1 cellular context compared by ENCODE assay signal in genomic region chr9:113221003-113221799, GRCh38.
TF ChIP-seq lines count a peak whose summit lies in the region.

A gene with protein sequence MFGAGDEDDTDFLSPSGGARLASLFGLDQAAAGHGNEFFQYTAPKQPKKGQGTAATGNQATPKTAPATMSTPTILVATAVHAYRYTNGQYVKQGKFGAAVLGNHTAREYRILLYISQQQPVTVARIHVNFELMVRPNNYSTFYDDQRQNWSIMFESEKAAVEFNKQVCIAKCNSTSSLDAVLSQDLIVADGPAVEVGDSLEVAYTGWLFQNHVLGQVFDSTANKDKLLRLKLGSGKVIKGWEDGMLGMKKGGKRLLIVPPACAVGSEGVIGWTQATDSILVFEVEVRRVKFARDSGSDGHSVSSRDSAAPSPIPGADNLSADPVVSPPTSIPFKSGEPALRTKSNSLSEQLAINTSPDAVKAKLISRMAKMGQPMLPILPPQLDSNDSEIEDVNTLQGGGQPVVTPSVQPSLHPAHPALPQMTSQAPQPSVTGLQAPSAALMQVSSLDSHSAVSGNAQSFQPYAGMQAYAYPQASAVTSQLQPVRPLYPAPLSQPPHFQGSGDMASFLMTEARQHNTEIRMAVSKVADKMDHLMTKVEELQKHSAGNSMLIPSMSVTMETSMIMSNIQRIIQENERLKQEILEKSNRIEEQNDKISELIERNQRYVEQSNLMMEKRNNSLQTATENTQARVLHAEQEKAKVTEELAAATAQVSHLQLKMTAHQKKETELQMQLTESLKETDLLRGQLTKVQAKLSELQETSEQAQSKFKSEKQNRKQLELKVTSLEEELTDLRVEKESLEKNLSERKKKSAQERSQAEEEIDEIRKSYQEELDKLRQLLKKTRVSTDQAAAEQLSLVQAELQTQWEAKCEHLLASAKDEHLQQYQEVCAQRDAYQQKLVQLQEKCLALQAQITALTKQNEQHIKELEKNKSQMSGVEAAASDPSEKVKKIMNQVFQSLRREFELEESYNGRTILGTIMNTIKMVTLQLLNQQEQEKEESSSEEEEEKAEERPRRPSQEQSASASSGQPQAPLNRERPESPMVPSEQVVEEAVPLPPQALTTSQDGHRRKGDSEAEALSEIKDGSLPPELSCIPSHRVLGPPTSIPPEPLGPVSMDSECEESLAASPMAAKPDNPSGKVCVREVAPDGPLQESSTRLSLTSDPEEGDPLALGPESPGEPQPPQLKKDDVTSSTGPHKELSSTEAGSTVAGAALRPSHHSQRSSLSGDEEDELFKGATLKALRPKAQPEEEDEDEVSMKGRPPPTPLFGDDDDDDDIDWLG (minus strand): TSS chr9:113221277. CDS start chr9:113221243, 34 bp downstream.
Gene SLC31A1 (plus strand): TSS chr9:113221544. CDS start chr9:113256149, 34,605 bp downstream.

TF ChIP-seq in HepG2, 621 proteins besides CTCF, POLR2A, EP300 and RAD21 (continued from another document and continues in another):
- 0 out of 2 replicates have a peak, but pooled peaks have one; percentile 10 for TF ChIP-seq RARA (CRISPR knock-in tag; IDR thresholded peaks at IDR 0.05)
- no peak for TF ChIP-seq RNF2 (conservative IDR thresholded peaks at IDR 0.05; ENCODE audit: low read depth)
- TF ChIP-seq ZNF30 (CRISPR knock-in tag; IDR thresholded peaks at IDR 0.05): no peak
- TF ChIP-seq ZNF317 (CRISPR knock-in tag; IDR thresholded peaks at IDR 0.05): no peak
- peak; percentile 56; the same call in 1 of the 2 replicates for TF ChIP-seq NCOR1 (IDR thresholded peaks at IDR 0.05; ENCODE audit: borderline replicate concordance, low read length)
- TF ChIP-seq NAIF1 (CRISPR knock-in tag; IDR thresholded peaks at IDR 0.05; ENCODE audit: borderline replicate concordance): no peak; the same call in 1 of the 2 replicates
- TF ChIP-seq ZNF44 (CRISPR knock-in tag; IDR thresholded peaks at IDR 0.05): 0 out of 2 replicates have a peak, but pooled peaks have one; percentile 28
- no peak for TF ChIP-seq BCLAF1 (IDR thresholded peaks at IDR 0.05)
- TF ChIP-seq NR1H2 (CRISPR knock-in tag; IDR thresholded peaks at IDR 0.05; ENCODE audit: borderline replicate concordance, low read depth): no peak
- TF ChIP-seq MAF1 (CRISPR knock-in tag; IDR thresholded peaks at IDR 0.05; ENCODE audit: borderline replicate concordance): no peak
- no peak for TF ChIP-seq ZNF335 (CRISPR knock-in tag; IDR thresholded peaks at IDR 0.05)
- TF ChIP-seq RBFOX2 (IDR thresholded peaks at IDR 0.05; ENCODE audit: low read depth, low read length): peak; percentile 75
- TF ChIP-seq PLSCR1 (CRISPR knock-in tag; IDR thresholded peaks at IDR 0.05; ENCODE audit: borderline replicate concordance): no peak
- no peak; the same call in 1 of the 2 replicates for TF ChIP-seq ZBTB21 (CRISPR knock-in tag; IDR thresholded peaks at IDR 0.05)
- no peak for TF ChIP-seq ZMAT5 (CRISPR knock-in tag; IDR thresholded peaks at IDR 0.05; ENCODE audit: borderline replicate concordance, low read depth)
- 0 out of 2 replicates have a peak, but pooled peaks have one; percentile 28 for TF ChIP-seq HNRNPL (IDR thresholded peaks at IDR 0.05; ENCODE audit: low read depth, low read length)
- TF ChIP-seq, protein P1, sequence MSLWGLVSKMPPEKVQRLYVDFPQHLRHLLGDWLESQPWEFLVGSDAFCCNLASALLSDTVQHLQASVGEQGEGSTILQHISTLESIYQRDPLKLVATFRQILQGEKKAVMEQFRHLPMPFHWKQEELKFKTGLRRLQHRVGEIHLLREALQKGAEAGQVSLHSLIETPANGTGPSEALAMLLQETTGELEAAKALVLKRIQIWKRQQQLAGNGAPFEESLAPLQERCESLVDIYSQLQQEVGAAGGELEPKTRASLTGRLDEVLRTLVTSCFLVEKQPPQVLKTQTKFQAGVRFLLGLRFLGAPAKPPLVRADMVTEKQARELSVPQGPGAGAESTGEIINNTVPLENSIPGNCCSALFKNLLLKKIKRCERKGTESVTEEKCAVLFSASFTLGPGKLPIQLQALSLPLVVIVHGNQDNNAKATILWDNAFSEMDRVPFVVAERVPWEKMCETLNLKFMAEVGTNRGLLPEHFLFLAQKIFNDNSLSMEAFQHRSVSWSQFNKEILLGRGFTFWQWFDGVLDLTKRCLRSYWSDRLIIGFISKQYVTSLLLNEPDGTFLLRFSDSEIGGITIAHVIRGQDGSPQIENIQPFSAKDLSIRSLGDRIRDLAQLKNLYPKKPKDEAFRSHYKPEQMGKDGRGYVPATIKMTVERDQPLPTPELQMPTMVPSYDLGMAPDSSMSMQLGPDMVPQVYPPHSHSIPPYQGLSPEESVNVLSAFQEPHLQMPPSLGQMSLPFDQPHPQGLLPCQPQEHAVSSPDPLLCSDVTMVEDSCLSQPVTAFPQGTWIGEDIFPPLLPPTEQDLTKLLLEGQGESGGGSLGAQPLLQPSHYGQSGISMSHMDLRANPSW (CRISPR knock-in tag; IDR thresholded peaks at IDR 0.05; ENCODE audit: borderline replicate concordance): no peak; the same call in 1 of the 2 replicates
- TF ChIP-seq ATF1 (CRISPR knock-in tag; IDR thresholded peaks at IDR 0.05): peak; percentile 84
- TF ChIP-seq ZUFSP (CRISPR knock-in tag; IDR thresholded peaks at IDR 0.05; ENCODE audit: borderline replicate concordance): no peak
- TF ChIP-seq CREB1 (IDR thresholded peaks at IDR 0.05): peak; percentile 98
- peak; percentile 94 for TF ChIP-seq CREB1 (CRISPR knock-in tag; IDR thresholded peaks at IDR 0.05)
- no peak for TF ChIP-seq GPBP1L1 (CRISPR knock-in tag; IDR thresholded peaks at IDR 0.05)
- peak; percentile 49; the same call in 1 of the 2 replicates for TF ChIP-seq ATF7-NPFF (CRISPR knock-in tag; IDR thresholded peaks at IDR 0.05; ENCODE audit: low read depth)
- TF ChIP-seq ZNF879 (CRISPR knock-in tag; IDR thresholded peaks at IDR 0.05): no peak
- TF ChIP-seq NFIC (IDR thresholded peaks at IDR 0.05; ENCODE audit: low read length): no peak
- TF ChIP-seq ZNF687 (CRISPR knock-in tag; IDR thresholded peaks at IDR 0.05): peak; percentile 89
- TF ChIP-seq PHF5A (CRISPR knock-in tag; IDR thresholded peaks at IDR 0.05; ENCODE audit: low read depth, unreplicated experiment): no peak
- TF ChIP-seq NBN (conservative IDR thresholded peaks at IDR 0.05): no peak
- TF ChIP-seq ATF6 (CRISPR knock-in tag; conservative IDR thresholded peaks at IDR 0.05): no peak
- TF ChIP-seq, protein P2, sequence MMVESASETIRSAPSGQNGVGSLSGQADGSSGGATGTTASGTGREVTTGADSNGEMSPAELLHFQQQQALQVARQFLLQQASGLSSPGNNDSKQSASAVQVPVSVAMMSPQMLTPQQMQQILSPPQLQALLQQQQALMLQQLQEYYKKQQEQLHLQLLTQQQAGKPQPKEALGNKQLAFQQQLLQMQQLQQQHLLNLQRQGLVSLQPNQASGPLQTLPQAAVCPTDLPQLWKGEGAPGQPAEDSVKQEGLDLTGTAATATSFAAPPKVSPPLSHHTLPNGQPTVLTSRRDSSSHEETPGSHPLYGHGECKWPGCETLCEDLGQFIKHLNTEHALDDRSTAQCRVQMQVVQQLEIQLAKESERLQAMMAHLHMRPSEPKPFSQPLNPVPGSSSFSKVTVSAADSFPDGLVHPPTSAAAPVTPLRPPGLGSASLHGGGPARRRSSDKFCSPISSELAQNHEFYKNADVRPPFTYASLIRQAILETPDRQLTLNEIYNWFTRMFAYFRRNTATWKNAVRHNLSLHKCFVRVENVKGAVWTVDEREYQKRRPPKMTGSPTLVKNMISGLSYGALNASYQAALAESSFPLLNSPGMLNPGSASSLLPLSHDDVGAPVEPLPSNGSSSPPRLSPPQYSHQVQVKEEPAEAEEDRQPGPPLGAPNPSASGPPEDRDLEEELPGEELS (CRISPR knock-in tag; IDR thresholded peaks at IDR 0.05): no peak; the same call in 1 of the 2 replicates
